In genomic region chr9:2933165-2934095, GRCh38 we compare ENCODE assay signal across 22 cellular contexts.
DNase-seq lines count a peak whose midpoint lies in the region; ATAC-seq, FAIRE-seq and TF ChIP-seq lines count a peak whose summit lies in the region.
"Had no signal": no experiment of that assay in that cellular context is flagged by ENCODE, and none has a peak within 500 bp of the region (broad histone marks: within the 10 kb centered on the region; RNA-seq: fewer than 3 reads in every experiment).

No MANE protein-coding gene starts in this region.

- TF ChIP-seq CTCF in RWPE2 (IDR thresholded peaks at IDR 0.05; ENCODE audit: poor library complexity, severe bottlenecking) (no peak), kidney (IDR thresholded peaks at IDR 0.05; ENCODE audit: borderline replicate concordance, extremely low read depth, insufficient read depth) (no peak)

- H3K27ac ChIP-seq in RWPE2 (ENCODE audit: poor library complexity, severe bottlenecking) (no peak overlapping the region), kidney (ENCODE audit: low read depth in 2 of 2, low read length in 2 of 2) (no peak overlapping the region), aorta (ENCODE audit: low read depth in 1 of 2, low read length in 2 of 2) (no peak overlapping the region)
- H3K27ac ChIP-seq: RWPE1 had no signal

- intact Hi-C loops in kidney (cut with DNase I) = no loop called here
- intact Hi-C loops in posterior vena cava (cut with DNase I) = no loop called here
- intact Hi-C loops in aorta (cut with DNase I) = no loop called here

- 94 to 95% methylated on average over 47 of the region's 47 CpGs for WGBS in aorta, 2 donors

- ATAC-seq in RWPE2 (ENCODE audit: low read depth) = no peak
- ATAC-seq in aorta (ENCODE audit: low FRiP score) = peak; percentile 28
- ATAC-seq in HG03108 (IDR thresholded peaks at IDR 0.05; ENCODE audit: unreplicated experiment) = no peak
- ATAC-seq: GM12878, T-cell had no signal

- H3K4me3 ChIP-seq in RWPE2 (ENCODE audit: severe bottlenecking) (no peak overlapping the region), kidney (ENCODE audit: low read length in 2 of 2) (no peak overlapping the region), aorta (ENCODE audit: low read length in 2 of 2) (no peak overlapping the region)
- H3K4me3 ChIP-seq: GM12878, HAP-1 had no signal

- H3K27me3 ChIP-seq in RWPE2 (ENCODE audit: insufficient read depth, poor library complexity, severe bottlenecking) (no peaks in the 10 kb centered on the region), aorta (ENCODE audit: control insufficient read depth in 1 of 2, insufficient read depth in 2 of 2, low read length in 1 of 2) (no peaks in the 10 kb centered on the region)

- DNase-seq in RWPE2 (ENCODE audit: low spot score) (peak; percentile 54), kidney (peak; percentile 60), posterior vena cava (ENCODE audit: low spot score) (peak; percentile 70), aorta (peak in 1 of 2 donors; percentile 67), AG08395 (ENCODE audit: low spot score) (no peak), HUDEP-2 (lab: John Stamatoyannopoulos, UW; ENCODE audit: unreplicated experiment in 76 of 76) (no peak)
- DNase-seq: CD4-positive, CD25-positive, alpha-beta regulatory T cell; DND-41; IMR-90; MV-4-11; NCI-H1105 treated with DMSO at 0.1 percent for 48 hours; NCI-H2029 treated with DMSO at 0.1 percent for 48 hours; NCI-H226; NCI-H510A treated with DMSO at 0.1 percent for 48 hours; NCI-H748 treated with DMSO at 0.1 percent for 48 hours; NK-92 treated with Interleukin-12 subunit alpha and Interleukin-12 subunit beta, amount 100 ng/mL, for 24 hours; SIG-M5; T-cell had no signal

- H3K9me3 ChIP-seq in RWPE2 (ENCODE audit: severe bottlenecking) (no peaks in the 10 kb centered on the region), kidney (ENCODE audit: control insufficient read depth in 1 of 2, low read length in 2 of 2) (no peaks in the 10 kb centered on the region), aorta (ENCODE audit: control insufficient read depth, low read length) (no peaks in the 10 kb centered on the region)
- H3K9me3 ChIP-seq: HAP-1 had no signal

- H3K36me3 ChIP-seq in RWPE2 (ENCODE audit: low read depth) (no peaks in the 10 kb centered on the region), kidney (ENCODE audit: control insufficient read depth in 1 of 2, insufficient read depth in 2 of 2, low read length in 2 of 2) (no peaks in the 10 kb centered on the region), aorta (ENCODE audit: control insufficient read depth in 1 of 2, insufficient read depth in 2 of 2, low read length in 1 of 2) (no peaks in the 10 kb centered on the region)
- H3K36me3 ChIP-seq: HAP-1 had no signal

- no peak for FAIRE-seq in kidney (lab: Jason Lieb, UNC)
- FAIRE-seq: GM12878 had no signal

- H3K9ac ChIP-seq in kidney (ENCODE audit: low read length in 2 of 2) = no peak overlapping the region

- H3K4me1 ChIP-seq in RWPE2 (ENCODE audit: insufficient read depth, poor library complexity, severe bottlenecking) = no peaks in the 10 kb centered on the region
- H3K4me1 ChIP-seq in kidney (ENCODE audit: control insufficient read depth in 1 of 2, insufficient read depth in 1 of 2, low read depth in 1 of 2, low read length in 2 of 2) = no peaks in the 10 kb centered on the region
- H3K4me1 ChIP-seq in aorta (ENCODE audit: control insufficient read depth in 1 of 2, insufficient read depth in 2 of 2, low read length in 2 of 2) = no peaks in the 10 kb centered on the region
- H3K4me1 ChIP-seq: HAP-1 had no signal

Comparison
In these comparisons a context has a peak if more than half of its experiments do, and no peak if none do; other contexts are left out.
1. DNase-seq: peak in RWPE2 (single experiment), kidney (single experiment) and posterior vena cava (single experiment); none in AG08395 (single experiment) and HUDEP-2 (0 of 76).